ENCODE assay signal across 25 cellular contexts in the genomic region with DNA sequence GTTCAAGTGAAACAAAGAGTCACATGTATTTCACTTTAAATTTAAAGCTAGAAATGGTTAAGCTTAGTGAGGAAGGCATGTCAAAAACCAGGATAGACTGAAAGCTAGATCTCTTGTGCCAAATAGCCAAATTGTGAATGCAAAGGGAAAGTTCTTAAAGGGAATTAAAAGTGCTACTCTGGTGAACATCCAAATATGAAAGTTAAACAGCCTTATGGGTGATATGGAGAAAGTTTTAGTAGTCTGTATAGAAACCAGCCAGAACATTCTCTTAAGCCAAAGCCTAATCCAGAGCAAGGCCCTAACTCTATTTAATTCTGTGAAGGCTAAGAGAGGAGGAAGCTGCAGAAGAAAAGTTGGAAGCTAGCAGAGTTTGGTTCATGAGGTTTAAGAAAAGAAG.
"Had no signal": no experiment of that assay in that cellular context is flagged by ENCODE, and none has a peak within 500 bp of the region (broad histone marks: within the 10 kb centered on the region; RNA-seq: fewer than 3 reads in every experiment).

No MANE protein-coding gene starts in this region.

- ATAC-seq: activated CD8-positive, alpha-beta T cell treated with anti-CD3 and anti-CD28 coated beads, Interleukin-2, amount 10 ng/mL, durations not matched to agents 7 days and 5 days had no signal

- H3K4me3 ChIP-seq: SK-N-MC had no signal

- H3K27ac ChIP-seq: SK-N-MC had no signal

- H3K27ac Mint-ChIP-seq: activated B cell treated with CpG ODN at 0.5 μM for 24 hours; activated CD8-positive, alpha-beta T cell treated with anti-CD3 and anti-CD28 coated beads, Interleukin-2, amount 10 ng/mL, durations not matched to agents 7 days and 5 days; activated T-helper 2 cell treated with anti-CD3 and anti-CD28 coated beads, Interferon-gamma antibody, Interleukin-2, Interleukin-4, amounts not matched to agents 10 μg/mL and 5 μg/mL and 100 μg/mL, durations not matched to agents 14 hours and 24 hours and 36 hours; brain; T-helper 2 cell treated with Interferon-gamma antibody and Interleukin-4, amounts not matched to agents 5 μg/mL and 100 μg/mL, for 36 hours had no signal

- H3K4me1 Mint-ChIP-seq: activated B cell treated with CpG ODN at 0.5 μM for 24 hours, brain had no signal

- H3K4me3 Mint-ChIP-seq: activated B cell treated with CpG ODN at 0.5 μM for 24 hours; activated CD8-positive, alpha-beta T cell treated with anti-CD3 and anti-CD28 coated beads, Interleukin-2, amount 10 ng/mL, durations not matched to agents 7 days and 5 days; brain; T-helper 2 cell treated with Interferon-gamma antibody and Interleukin-4, amounts not matched to agents 5 μg/mL and 100 μg/mL, for 36 hours had no signal

- H3K27me3 Mint-ChIP-seq: activated B cell treated with CpG ODN at 0.5 μM for 24 hours, brain had no signal

- DNase-seq: activated B cell treated with CpG ODN at 0.5 μM for 24 hours; activated CD4-positive, alpha-beta T cell treated with anti-CD3 and anti-CD28 coated beads for 1 hour; activated CD8-positive, alpha-beta T cell treated with anti-CD3 and anti-CD28 coated beads, Interleukin-2, amount 10 ng/mL, durations not matched to agents 7 days and 5 days; activated gamma-delta T cell treated with Interleukin-2 at 50 U/mL for 16 hours; activated naive CD4-positive, alpha-beta T cell treated with anti-CD3 and anti-CD28 coated beads, Interleukin-2, amount 50 U/mL, for 16 hours; activated T-cell treated with anti-CD3 and anti-CD28 coated beads, Interleukin-2, amount 50 U/mL, for 48 hours; amygdala; KG1; MV-4-11; NCI-H1092 treated with DMSO at 0.1 percent for 48 hours; NCI-H1417 treated with DMSO at 0.1 percent for 48 hours; NCI-H1694; NCI-H2029; NCI-H2107; NCI-H2171 treated with DMSO at 0.1 percent for 48 hours; NCI-H345; NCI-H510A; NCI-H526 treated with DMSO at 0.1 percent for 48 hours; NCI-H82; SIG-M5; T-helper 1 cell had no signal
